1 cellular context compared by ENCODE assay signal in the genomic region with DNA sequence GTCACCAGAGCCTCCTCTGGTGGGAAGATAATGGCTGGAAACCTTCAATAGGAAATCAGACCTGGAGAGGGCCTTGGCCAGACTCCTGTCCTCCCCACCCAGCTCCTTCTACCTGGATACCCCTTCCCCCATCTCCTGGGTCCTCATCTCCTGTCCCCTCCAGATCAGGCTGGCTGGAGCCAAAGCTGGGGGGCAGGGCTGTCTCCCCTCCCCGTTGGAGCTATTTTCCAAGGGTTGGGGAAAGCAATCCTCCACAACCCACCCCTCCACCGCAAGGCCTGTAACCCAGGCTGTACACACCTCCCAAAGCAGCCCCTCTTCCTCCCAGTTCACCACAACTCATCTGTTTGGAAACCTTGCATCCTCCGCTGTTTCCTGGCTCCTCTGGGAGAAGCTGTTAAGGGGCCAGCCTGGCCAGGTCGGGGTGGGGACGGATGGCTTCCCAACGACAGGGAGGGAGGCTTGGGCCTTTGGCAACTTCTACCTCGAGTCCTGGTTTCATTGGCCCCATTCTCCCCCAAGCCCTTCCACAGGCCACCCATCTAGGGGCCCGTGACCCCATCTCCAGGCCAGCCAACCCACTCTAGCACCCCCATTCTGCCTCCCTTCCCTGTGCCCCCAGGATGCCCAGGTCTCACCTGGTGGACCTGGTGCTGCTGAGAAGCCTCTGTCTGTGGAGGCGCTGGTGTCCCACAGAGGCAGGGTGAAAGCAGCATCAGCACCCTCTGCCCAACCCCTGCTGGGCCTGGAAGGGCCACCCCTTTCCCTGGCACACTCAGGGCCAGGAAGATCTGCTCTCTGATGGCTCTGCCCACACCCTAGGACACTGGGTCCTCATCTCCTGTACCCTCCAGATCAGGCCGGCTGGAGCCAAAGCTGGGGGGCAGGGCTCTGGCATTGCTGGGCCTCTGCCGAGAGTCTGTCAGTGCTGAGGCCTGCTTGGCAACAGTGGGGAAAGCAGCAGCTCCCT.
TF ChIP-seq lines count a peak whose summit lies in the region.

No MANE protein-coding gene starts in this region.

TF ChIP-seq in WTC11, 78 proteins besides CTCF, POLR2A, EP300 and RAD21 (continued from another document):
- TF ChIP-seq MLX (CRISPR knock-in tag; IDR thresholded peaks at IDR 0.05) (no peak), FOXP1 (CRISPR knock-in tag; IDR thresholded peaks at IDR 0.05; ENCODE audit: borderline replicate concordance) (no peak), TP53 (CRISPR knock-in tag; IDR thresholded peaks at IDR 0.05) (no peak), MXD4 (CRISPR knock-in tag; IDR thresholded peaks at IDR 0.05; ENCODE audit: borderline replicate concordance) (no peak), SP1 (CRISPR knock-in tag; conservative IDR thresholded peaks at IDR 0.05) (no peak), ETV6 (CRISPR knock-in tag; IDR thresholded peaks at IDR 0.05) (no peak), E2F1 (CRISPR knock-in tag; IDR thresholded peaks at IDR 0.05) (no peak), JAZF1 (CRISPR knock-in tag; IDR thresholded peaks at IDR 0.05) (no peak), ZNF423 (CRISPR knock-in tag; IDR thresholded peaks at IDR 0.05) (no peak), CREB1 (CRISPR knock-in tag; IDR thresholded peaks at IDR 0.05) (no peak), TEAD4 (CRISPR knock-in tag; IDR thresholded peaks at IDR 0.05) (no peak)
- TF ChIP-seq, protein P1, sequence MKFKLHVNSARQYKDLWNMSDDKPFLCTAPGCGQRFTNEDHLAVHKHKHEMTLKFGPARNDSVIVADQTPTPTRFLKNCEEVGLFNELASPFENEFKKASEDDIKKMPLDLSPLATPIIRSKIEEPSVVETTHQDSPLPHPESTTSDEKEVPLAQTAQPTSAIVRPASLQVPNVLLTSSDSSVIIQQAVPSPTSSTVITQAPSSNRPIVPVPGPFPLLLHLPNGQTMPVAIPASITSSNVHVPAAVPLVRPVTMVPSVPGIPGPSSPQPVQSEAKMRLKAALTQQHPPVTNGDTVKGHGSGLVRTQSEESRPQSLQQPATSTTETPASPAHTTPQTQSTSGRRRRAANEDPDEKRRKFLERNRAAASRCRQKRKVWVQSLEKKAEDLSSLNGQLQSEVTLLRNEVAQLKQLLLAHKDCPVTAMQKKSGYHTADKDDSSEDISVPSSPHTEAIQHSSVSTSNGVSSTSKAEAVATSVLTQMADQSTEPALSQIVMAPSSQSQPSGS (CRISPR knock-in tag; IDR thresholded peaks at IDR 0.05; ENCODE audit: borderline replicate concordance, low read depth) = no peak
- TF ChIP-seq, protein P2, sequence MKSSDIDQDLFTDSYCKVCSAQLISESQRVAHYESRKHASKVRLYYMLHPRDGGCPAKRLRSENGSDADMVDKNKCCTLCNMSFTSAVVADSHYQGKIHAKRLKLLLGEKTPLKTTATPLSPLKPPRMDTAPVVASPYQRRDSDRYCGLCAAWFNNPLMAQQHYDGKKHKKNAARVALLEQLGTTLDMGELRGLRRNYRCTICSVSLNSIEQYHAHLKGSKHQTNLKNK (CRISPR knock-in tag; IDR thresholded peaks at IDR 0.05) = no peak
- TF ChIP-seq, protein P3, sequence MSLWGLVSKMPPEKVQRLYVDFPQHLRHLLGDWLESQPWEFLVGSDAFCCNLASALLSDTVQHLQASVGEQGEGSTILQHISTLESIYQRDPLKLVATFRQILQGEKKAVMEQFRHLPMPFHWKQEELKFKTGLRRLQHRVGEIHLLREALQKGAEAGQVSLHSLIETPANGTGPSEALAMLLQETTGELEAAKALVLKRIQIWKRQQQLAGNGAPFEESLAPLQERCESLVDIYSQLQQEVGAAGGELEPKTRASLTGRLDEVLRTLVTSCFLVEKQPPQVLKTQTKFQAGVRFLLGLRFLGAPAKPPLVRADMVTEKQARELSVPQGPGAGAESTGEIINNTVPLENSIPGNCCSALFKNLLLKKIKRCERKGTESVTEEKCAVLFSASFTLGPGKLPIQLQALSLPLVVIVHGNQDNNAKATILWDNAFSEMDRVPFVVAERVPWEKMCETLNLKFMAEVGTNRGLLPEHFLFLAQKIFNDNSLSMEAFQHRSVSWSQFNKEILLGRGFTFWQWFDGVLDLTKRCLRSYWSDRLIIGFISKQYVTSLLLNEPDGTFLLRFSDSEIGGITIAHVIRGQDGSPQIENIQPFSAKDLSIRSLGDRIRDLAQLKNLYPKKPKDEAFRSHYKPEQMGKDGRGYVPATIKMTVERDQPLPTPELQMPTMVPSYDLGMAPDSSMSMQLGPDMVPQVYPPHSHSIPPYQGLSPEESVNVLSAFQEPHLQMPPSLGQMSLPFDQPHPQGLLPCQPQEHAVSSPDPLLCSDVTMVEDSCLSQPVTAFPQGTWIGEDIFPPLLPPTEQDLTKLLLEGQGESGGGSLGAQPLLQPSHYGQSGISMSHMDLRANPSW (CRISPR knock-in tag; conservative IDR thresholded peaks at IDR 0.05; ENCODE audit: low read depth) = no peak
